8 cellular contexts compared by ENCODE assay signal in genomic region chr1:116570358-116571214, GRCh38. TPM values are rescaled to one million over a fixed set of nuclear protein-coding genes. Genes with fewer than 3 reads are reported as not detected.
DNase-seq lines count a peak whose midpoint lies in the region; ATAC-seq, FAIRE-seq and TF ChIP-seq lines count a peak whose summit lies in the region.

Gene CD58 (minus strand): TSS chr1:116571026. CDS start chr1:116570972, 54 bp downstream.

- H3K27me3 Mint-ChIP-seq in dendritic cell treated with granulocyte-macrophage colony-stimulating factor and Interleukin-4, amounts not matched to agents 40 ng/mL and 50 ng/mL, for 4 days: no peaks in the 10 kb centered on the region

- H3K36me3 ChIP-seq in BE2C: no peaks in the 10 kb centered on the region
- no peaks in the 10 kb centered on the region for H3K36me3 ChIP-seq in HepG2 (replicated peaks in 1 of 2; ENCODE audit: control insufficient read depth in 1 of 2, insufficient read depth in 2 of 2, low read length in 2 of 2)

- H3K9me3 ChIP-seq in BE2C: no peaks in the 10 kb centered on the region
- no peaks in the 10 kb centered on the region for H3K9me3 ChIP-seq in HepG2 (ENCODE audit: low read length)

- FAIRE-seq in HepG2 (lab: Jason Lieb, UNC): no peak

- H4K20me1 ChIP-seq in HepG2 (ENCODE audit: insufficient read depth, low read length): no peaks in the 10 kb centered on the region; the same call in 1 of the 2 replicates

- TF ChIP-seq EP300 in HepG2 (IDR thresholded peaks at IDR 0.05; ENCODE audit: low read depth in 2 of 2, low read length in 2 of 2) (no peak), HepG2 (CRISPR knock-in tag; IDR thresholded peaks at IDR 0.05; ENCODE audit: borderline replicate concordance) (no peak; the same call in 1 of the 2 replicates)

- H3K4me3 ChIP-seq in BE2C (ENCODE audit: low read depth, low read length): peak within 1 kb of the TSS; percentile 84
- peak within 1 kb of the TSS; percentile 72 to 85 (median 74) for H3K4me3 ChIP-seq in HepG2 (replicated peaks in 1 of 3; ENCODE audit: insufficient read depth in 1 of 3, low read depth in 2 of 3, low read length in 3 of 3)

- peak within 1 kb of the TSS; percentile 79 for H3K4me3 Mint-ChIP-seq in dendritic cell treated with granulocyte-macrophage colony-stimulating factor and Interleukin-4, amounts not matched to agents 40 ng/mL and 50 ng/mL, for 4 days

- H3K4me1 Mint-ChIP-seq in dendritic cell treated with granulocyte-macrophage colony-stimulating factor and Interleukin-4, amounts not matched to agents 40 ng/mL and 50 ng/mL, for 4 days (ENCODE audit: low read depth): peaks cover 78% of the 10 kb centered on the region

- peak; percentile 93 for DNase-seq in BE2C
- DNase-seq in NCI-H510A treated with DMSO at 0.1 percent for 48 hours (lab: John Stamatoyannopoulos, UW): peak; percentile 79
- DNase-seq in activated CD4-positive, alpha-beta T cell treated with anti-CD3 and anti-CD28 coated beads, Interleukin-2, amount 50 U/mL, for 1 hour: peak; percentile 74
- peak; percentile 65 for DNase-seq in HepG2 (ENCODE audit: low spot score)
- DNase-seq in stimulated activated CD4-positive, alpha-beta T cell treated with anti-CD3 and anti-CD28 coated beads, Interleukin-4, amount 100 ng/mL, for 1 hour: peak; percentile 84

- TF ChIP-seq POLR2A in GM18951 (IDR thresholded peaks at IDR 0.05; ENCODE audit: extremely low read depth, insufficient read depth, insufficient read length) (peak; percentile 93), HepG2 (IDR thresholded peaks at IDR 0.05; ENCODE audit: insufficient read depth in 1 of 2, low read depth in 2 of 2, low read length in 2 of 2) (peak; percentile 53 to 69)

- H3K27ac Mint-ChIP-seq in dendritic cell treated with granulocyte-macrophage colony-stimulating factor and Interleukin-4, amounts not matched to agents 40 ng/mL and 50 ng/mL, for 4 days: peak within 1 kb of the TSS; percentile 95

- H3K36me3 Mint-ChIP-seq in dendritic cell treated with granulocyte-macrophage colony-stimulating factor and Interleukin-4, amounts not matched to agents 40 ng/mL and 50 ng/mL, for 4 days (ENCODE audit: low read depth): peaks cover 43% of the 10 kb centered on the region

- H2AFZ ChIP-seq in HepG2 (ENCODE audit: low read length): peak within 1 kb of the TSS; percentile 16

- intact Hi-C loops in dendritic cell treated with granulocyte-macrophage colony-stimulating factor and Interleukin-4, amounts not matched to agents 40 ng/mL and 50 ng/mL, for 4 days (cut with micrococcal nuclease): loop anchor here (2.0 to 5.0 kb wide), 5 partner anchors 33 to 487 kb away; partner anchors contain the start of gene IGSF3
- intact Hi-C loops in HepG2 (cut with micrococcal nuclease; ENCODE audit: unreplicated experiment): loop anchor here (2.0 to 10.0 kb wide), 5 partner anchors 43 to 490 kb away; partner anchors contain the start of gene TTF2

- POLR2A ChIA-PET in HepG2 (lab: Yijun Ruan, JAX): interaction anchor here (0.6 to 2.0 kb wide), 4 partner anchors 166 to 448 kb away, joined by 3 to 4 read pairs (median 4); no protein-coding TSS in a partner anchor

- H3K9me3 Mint-ChIP-seq in dendritic cell treated with granulocyte-macrophage colony-stimulating factor and Interleukin-4, amounts not matched to agents 40 ng/mL and 50 ng/mL, for 4 days: no peaks in the 10 kb centered on the region

- no peaks in the 10 kb centered on the region for H3K79me2 ChIP-seq in HepG2 (ENCODE audit: insufficient read depth, low read length)

- peak; percentile 25; the same call in 1 of the 2 replicates for TF ChIP-seq RAD21 in HepG2 (CRISPR knock-in tag; IDR thresholded peaks at IDR 0.05)

- in situ Hi-C loops in GM18951 (cut with MboI; ENCODE audit: low sequenced_read_pairs, unreplicated experiment) (loop anchor here (10.0 kb wide), 1 partner anchor 484 kb away; no protein-coding TSS in a partner anchor), HepG2 (cut with HindIII; ENCODE audit: extremely low pct_ligation_motif_present, low pct_unique_long_range_greater_than_20kb) (no loop called here)

- H3K27ac ChIP-seq in HepG2 (ENCODE audit: extremely low read length, insufficient read depth, low read length): peak within 1 kb of the TSS; percentile 72

- BruUV-seq in HepG2 (replicated peaks; lab: Mats Ljungman, UMichigan): TSS peak; percentile 50

- H3K9ac ChIP-seq in HepG2 (ENCODE audit: insufficient read depth, low read depth, low read length): peak within 1 kb of the TSS; percentile 77

- H3K4me1 ChIP-seq in BE2C (peaks cover 3% of the 10 kb centered on the region; the same call in 1 of the 2 replicates), HepG2 (ENCODE audit: insufficient read depth, low read length) (peaks cover 33% of the 10 kb centered on the region)

- CTCF ChIA-PET in HepG2 (lab: Yijun Ruan, JAX; ENCODE audit: low intra/inter-chr PET ratio, low total read pairs): interaction anchor here (1.3 kb wide), 1 partner anchor 247 kb away, joined by 3 read pairs; no protein-coding TSS in a partner anchor

- ATAC-seq in HG03175 (IDR thresholded peaks at IDR 0.05; ENCODE audit: unreplicated experiment) (peak; percentile 66), HepG2 (peak; percentile 92)

- H3K27me3 ChIP-seq in BE2C (no peaks in the 10 kb centered on the region), HepG2 (ENCODE audit: control insufficient read depth in 1 of 2, insufficient read depth in 2 of 2, low read length in 2 of 2) (peaks cover 0 to 20% of the 10 kb centered on the region in 2 experiments; a peak in 2 of 5 replicates)

- TF ChIP-seq CTCF in BE2C (IDR thresholded peaks at IDR 0.05; ENCODE audit: low read depth, low read length): peak; percentile 55
- TF ChIP-seq CTCF in HepG2 (CRISPR knock-in tag; IDR thresholded peaks at IDR 0.05): peak; percentile 75

- H3K4me2 ChIP-seq in HepG2 (ENCODE audit: low read depth, low read length): peak within 1 kb of the TSS; percentile 96

- WGBS in HepG2 (ENCODE audit: low lambda C conversion rate): 0% methylated on average over 19 of the region's 90 CpGs

TF ChIP-seq in HepG2, 621 proteins besides CTCF, POLR2A, EP300 and RAD21 (continues in another document):
- TF ChIP-seq ZNF557 (CRISPR knock-in tag; IDR thresholded peaks at IDR 0.05) (0 out of 2 replicates have a peak, but pooled peaks have one; percentile 56), YEATS4 (CRISPR knock-in tag; IDR thresholded peaks at IDR 0.05; ENCODE audit: borderline replicate concordance) (peak; percentile 76), PBX3 (CRISPR knock-in tag; IDR thresholded peaks at IDR 0.05; ENCODE audit: borderline replicate concordance) (0 out of 2 replicates have a peak, but pooled peaks have one; percentile 17), NONO (IDR thresholded peaks at IDR 0.05) (no peak), NONO (CRISPR knock-in tag; conservative IDR thresholded peaks at IDR 0.05) (peak; percentile 61), ISX (CRISPR knock-in tag; conservative IDR thresholded peaks at IDR 0.05) (0 out of 2 replicates have a peak, but pooled peaks have one; percentile 35), ZBTB37 (CRISPR knock-in tag; IDR thresholded peaks at IDR 0.05) (no peak), ESRRA (CRISPR knock-in tag; IDR thresholded peaks at IDR 0.05; ENCODE audit: low read depth) (0 out of 2 replicates have a peak, but pooled peaks have one; percentile 14)

RNA-seq across cellular contexts. Expression of gene CD58, which starts in this region (rescaled TPM):
- 4.9 TPM for polyA plus RNA-seq in BE2C (2012; ENCODE audit: insufficient read depth, insufficient read length, low read depth)
- 5.3 and 9.4 TPM in 2 replicates for total RNA-seq in HepG2 (2016; rRNA removed; fragmentation: Illumina TruSeq; extraction: Trizol)
- 2.0 and 2.9 TPM in 2 replicates for total RNA-seq in HepG2 (2016; cell fraction: cytosol; rRNA removed; fragmentation: Illumina TruSeq; extraction: Trizol; ENCODE audit: low read depth)
- total RNA-seq in HepG2 (2016; cell fraction: insoluble cytoplasmic fraction; rRNA removed; fragmentation: Illumina TruSeq; extraction: Trizol): 6.5 and 11.0 TPM in 2 replicates
- 1.8 and 2.9 TPM in 2 replicates for total RNA-seq in HepG2 (2016; cell fraction: membrane; rRNA removed; fragmentation: Illumina TruSeq; extraction: Trizol)
- 10.7 and 13.5 TPM in 2 replicates for total RNA-seq in HepG2 (2016; cell fraction: nucleus; rRNA removed; fragmentation: Illumina TruSeq; extraction: Trizol)
- polyA plus RNA-seq in HepG2 (2011; rRNA removed): 10.3 and 13.5 TPM in 2 replicates
- 4.3 and 8.4 TPM in 2 replicates for polyA plus RNA-seq in HepG2 (2011; cell fraction: cytosol; rRNA removed)
- 4.4 and 5.3 TPM in 2 replicates for polyA plus RNA-seq in HepG2 (2011; cell fraction: nucleus; rRNA removed)
- polyA plus RNA-seq in HepG2 (2012): 6.7 and 7.2 TPM in 2 replicates
- 1.5 and 2.2 TPM in 2 replicates for polyA plus RNA-seq in HepG2 (2016; cell fraction: cytosol; fragmentation: Illumina TruSeq; extraction: Trizol; ENCODE audit: low read depth)
- 3.9 and 7.0 TPM in 2 replicates for polyA plus RNA-seq in HepG2 (2016; cell fraction: insoluble cytoplasmic fraction; fragmentation: Illumina TruSeq; extraction: Trizol; ENCODE audit: low read depth)
- 1.6 and 2.2 TPM in 2 replicates for polyA plus RNA-seq in HepG2 (2016; cell fraction: membrane; fragmentation: Illumina TruSeq; extraction: Trizol; ENCODE audit: low read depth)
- 17.8 and 18.5 TPM in 2 replicates for polyA plus RNA-seq in HepG2 (2016; cell fraction: nucleus; fragmentation: Illumina TruSeq; extraction: Trizol; ENCODE audit: insufficient read depth, low read depth)
- polyA minus RNA-seq in HepG2 (2011; rRNA and poly(A)+ RNA removed; ENCODE audit: low replicate concordance): 5.4 and 19.6 TPM in 2 replicates
- polyA minus RNA-seq in HepG2 (2011; cell fraction: cytosol; rRNA and poly(A)+ RNA removed): 2.8 and 5.9 TPM in 2 replicates
- polyA minus RNA-seq in HepG2 (2011; cell fraction: nucleus; rRNA and poly(A)+ RNA removed): 8.7 and 10.6 TPM in 2 replicates

Comparison
In these comparisons a context has a peak if more than half of its experiments do, and no peak if none do; other contexts are left out.
1. Peak in every context shown above with its lines: DNase-seq, ATAC-seq, H3K4me3 ChIP-seq and H3K27ac ChIP-seq.